ENCODE assay signal across 28 cellular contexts in genomic region chr22:19265779-19266178, GRCh38. TPM values are rescaled to one million over a fixed set of nuclear protein-coding genes. Genes with fewer than 3 reads are reported as not detected.
A peak's percentile ranks its signal among the peaks of the same experiment; 100 is the strongest.
DNase-seq lines count a peak whose midpoint lies in the region; ATAC-seq, FAIRE-seq and TF ChIP-seq lines count a peak whose summit lies in the region.
"Had no signal": no experiment of that assay in that cellular context is flagged by ENCODE, and none has a peak within 500 bp of the region (broad histone marks: within the 10 kb centered on the region; RNA-seq: fewer than 3 reads in every experiment).

No MANE protein-coding gene starts in this region.

- in situ Hi-C loops in K562 (cut with MboI) (no loop called here), KBM-7 (cut with MboI; ENCODE audit: low pct_unique_long_range_greater_than_20kb, low sequenced_read_pairs) (no loop called here)

- no peak for TF ChIP-seq CTCF in K562 (IDR thresholded peaks at IDR 0.05 in 2 of 3, conservative IDR thresholded peaks at IDR 0.05 in 1 of 3; ENCODE audit: insufficient read depth in 2 of 3, low read depth in 1 of 3, low read length in 3 of 3)

- intact Hi-C loops in K562 (cut with micrococcal nuclease): no loop called here

- no peaks in the 10 kb centered on the region for H3K36me3 ChIP-seq in K562 (ENCODE audit: control insufficient read depth, insufficient read depth, low read length)
- H3K36me3 ChIP-seq: BE2C had no signal

- no peak overlapping the region for H3K9ac ChIP-seq in K562 (ENCODE audit: insufficient read depth in 1 of 2, low read depth in 2 of 2, low read length in 2 of 2)
- H3K9ac ChIP-seq: BLaER1; BLaER1 treated with 17β-estradiol and CSF1 and Interleukin-3, amounts not matched to agents 10 nM and 100 nM had no signal

- no peak for FAIRE-seq in K562 (lab: Jason Lieb, UNC)
- FAIRE-seq: A549, D721Med had no signal

- no TSS peak for BruUV-seq in K562 (replicated peaks; lab: Mats Ljungman, UMichigan)

- TF ChIP-seq EP300 in K562 (IDR thresholded peaks at IDR 0.05; ENCODE audit: low read length): no peak

- no peak for TF ChIP-seq POLR2A in K562 (conservative IDR thresholded peaks at IDR 0.05)

- no peak overlapping the region for H2AFZ ChIP-seq in K562 (ENCODE audit: low read depth, low read length)

- CTCF ChIA-PET in K562 (lab: Yijun Ruan, JAX; ENCODE audit: low intra/inter-chr PET ratio): interaction anchor here (0.6 kb wide), 1 partner anchor 97 kb away, joined by 3 read pairs; no protein-coding TSS in a partner anchor

- ATAC-seq in K562: no peak
- ATAC-seq: A549; CD8-positive, alpha-beta T cell had no signal

- TF ChIP-seq RAD21 in K562 (CRISPR knock-in tag; conservative IDR thresholded peaks at IDR 0.05 in 1 of 2, IDR thresholded peaks at IDR 0.05 in 1 of 2): no peak

- H3K27me3 ChIP-seq in K562 (ENCODE audit: control insufficient read depth in 2 of 2, insufficient read depth in 2 of 2, low read length in 2 of 2): no peaks in the 10 kb centered on the region
- H3K27me3 ChIP-seq: BE2C; BLaER1; BLaER1 treated with 17β-estradiol and CSF1 and Interleukin-3, amounts not matched to agents 10 nM and 100 nM had no signal

- H3K4me1 ChIP-seq in K562 (replicated peaks in 1 of 2; ENCODE audit: control insufficient read depth in 2 of 2, insufficient read depth in 2 of 2, low read length in 2 of 2): no peaks in the 10 kb centered on the region
- H3K4me1 ChIP-seq: BE2C; BLaER1; BLaER1 treated with 17β-estradiol and CSF1 and Interleukin-3, amounts not matched to agents 10 nM and 100 nM; Caco-2 had no signal

- H3K4me2 ChIP-seq in K562 (ENCODE audit: insufficient read depth, low read length): no peak overlapping the region
- H3K4me2 ChIP-seq: A549; BLaER1; BLaER1 treated with 17β-estradiol and CSF1 and Interleukin-3, amounts not matched to agents 10 nM and 100 nM had no signal

- no peak overlapping the region for H3K27ac ChIP-seq in K562 (ENCODE audit: extremely low read depth, low read depth, low read length)
- H3K27ac ChIP-seq: 22Rv1; A549; BLaER1; BLaER1 treated with 17β-estradiol and CSF1 and Interleukin-3, amounts not matched to agents 10 nM and 100 nM; C4-2B had no signal

- POLR2A ChIA-PET in K562 (lab: Yijun Ruan, JAX): interaction anchor here (0.6 to 3.8 kb wide), 5 partner anchors 11 to 181 kb away, joined by 3 to 20 read pairs (median 3); no protein-coding TSS in a partner anchor

- peaks cover 20% of the 10 kb centered on the region for H3K9me3 ChIP-seq in K562 (replicated peaks; ENCODE audit: control insufficient read depth, insufficient read depth, low read depth, low read length)
- H3K9me3 ChIP-seq: BE2C had no signal

- no peak overlapping the region for H3K4me3 ChIP-seq in K562
- H3K4me3 ChIP-seq: A549; BLaER1; BLaER1 treated with 17β-estradiol and CSF1 and Interleukin-3, amounts not matched to agents 10 nM and 100 nM had no signal

- no peaks in the 10 kb centered on the region for H4K20me1 ChIP-seq in K562 (replicated peaks; ENCODE audit: control insufficient read depth, insufficient read depth, low read length)
- H4K20me1 ChIP-seq: BLaER1; BLaER1 treated with 17β-estradiol and CSF1 and Interleukin-3, amounts not matched to agents 10 nM and 100 nM had no signal

- no peaks in the 10 kb centered on the region for H3K79me2 ChIP-seq in K562 (ENCODE audit: control insufficient read depth, insufficient read depth, low read length)

- H3K9me1 ChIP-seq in K562 (ENCODE audit: control insufficient read depth, insufficient read depth, low read length): no peaks in the 10 kb centered on the region

- WGBS in K562 (ENCODE audit: insufficient coverage, low coverage, missing lambda C conversion rate): 29% methylated on average over 2 of the region's 2 CpGs

- DNase-seq in K562 (ENCODE audit: extremely low read depth in 1 of 4, low spot score in 3 of 4) (no peak), KBM-7 (no peak)
- DNase-seq: 8988T; ACHN; AML-193; BE2C; C1 segment of cervical spinal cord; Caco-2; Calu3; CD4-positive, alpha-beta memory T cell; CD4-positive, alpha-beta T cell; CD4-positive, CD25-positive, alpha-beta regulatory T cell; CD8-positive, alpha-beta memory T cell; CD8-positive, alpha-beta T cell; COR-L47; DMS 273 treated with DMSO at 0.1 percent for 48 hours; DMS153; DMS53; DMS79; DMS79 treated with DMSO at 0.1 percent for 48 hours; DND-41; EL had no signal

TF ChIP-seq in K562, 482 proteins besides CTCF, POLR2A, EP300 and RAD21 (continues in another document):
- TF ChIP-seq BRD4 (IDR thresholded peaks at IDR 0.05) (no peak), KAT2B (IDR thresholded peaks at IDR 0.05; ENCODE audit: low read depth, low read length) (no peak), BRF2 (IDR thresholded peaks at IDR 0.05; ENCODE audit: borderline replicate concordance, insufficient read depth, insufficient read length) (no peak), BCL6 (CRISPR knock-in tag; IDR thresholded peaks at IDR 0.05) (no peak), ARHGAP35 (IDR thresholded peaks at IDR 0.05; ENCODE audit: partially characterized antibody) (no peak), ZFP36 (IDR thresholded peaks at IDR 0.05; ENCODE audit: low read depth, low read length, partially characterized antibody) (no peak), ID3 (CRISPR knock-in tag; IDR thresholded peaks at IDR 0.05) (0 out of 2 replicates have a peak, but pooled peaks have one; percentile 34), ID3 (tag; IDR thresholded peaks at IDR 0.05) (no peak), SRSF1 (IDR thresholded peaks at IDR 0.05; ENCODE audit: low read depth, low read length) (no peak), BMI1 (IDR thresholded peaks at IDR 0.05; ENCODE audit: low read length) (no peak), MIER1 (IDR thresholded peaks at IDR 0.05; ENCODE audit: low read depth) (no peak), ZFP30 (CRISPR knock-in tag; IDR thresholded peaks at IDR 0.05; ENCODE audit: borderline replicate concordance) (no peak), ZBTB43 (CRISPR knock-in tag; IDR thresholded peaks at IDR 0.05) (no peak), MTA2 (IDR thresholded peaks at IDR 0.05; ENCODE audit: low read depth) (no peak)
- TF ChIP-seq, protein P1, sequence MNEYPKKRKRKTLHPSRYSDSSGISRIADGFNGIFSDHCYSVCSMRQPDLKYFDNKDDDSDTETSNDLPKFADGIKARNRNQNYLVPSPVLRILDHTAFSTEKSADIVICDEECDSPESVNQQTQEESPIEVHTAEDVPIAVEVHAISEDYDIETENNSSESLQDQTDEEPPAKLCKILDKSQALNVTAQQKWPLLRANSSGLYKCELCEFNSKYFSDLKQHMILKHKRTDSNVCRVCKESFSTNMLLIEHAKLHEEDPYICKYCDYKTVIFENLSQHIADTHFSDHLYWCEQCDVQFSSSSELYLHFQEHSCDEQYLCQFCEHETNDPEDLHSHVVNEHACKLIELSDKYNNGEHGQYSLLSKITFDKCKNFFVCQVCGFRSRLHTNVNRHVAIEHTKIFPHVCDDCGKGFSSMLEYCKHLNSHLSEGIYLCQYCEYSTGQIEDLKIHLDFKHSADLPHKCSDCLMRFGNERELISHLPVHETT (CRISPR knock-in tag; conservative IDR thresholded peaks at IDR 0.05 in 1 of 2, IDR thresholded peaks at IDR 0.05 in 1 of 2): 0 out of 4 replicates have a peak, but pooled peaks of 1 of the 2 experiments have one; percentile 73

RNA-seq across cellular contexts. Expression of gene CLTCL1, which starts 25.7 kb away (rescaled TPM):
- total RNA-seq in K562 (2011; cell fraction: chromatin; rRNA removed; ENCODE audit: low replicate concordance): 78.7 and 79.9 TPM in 2 replicates
- 32.0 and 34.7 TPM in 2 replicates for total RNA-seq in K562 (2011; cell fraction: nucleolus; rRNA removed)
- 23.7 and 38.1 TPM in 2 replicates for total RNA-seq in K562 (2011; cell fraction: nucleoplasm; rRNA removed)
- 4.3 and 5.4 TPM in 2 replicates for total RNA-seq in K562 (2014; rRNA removed)
- total RNA-seq in K562 (2014; rRNA removed; fragmentation: Illumina TruSeq; extraction: Trizol): 4.2 and 4.6 TPM in 2 replicates
- total RNA-seq in K562 (2015; rRNA removed; fragmentation: Illumina TruSeq; extraction: Trizol): 3.6 and 4.5 TPM in 2 replicates
- total RNA-seq in K562 (2021): 8.5 and 8.8 TPM in 2 replicates
- polyA plus RNA-seq in K562 (2011; rRNA removed): 11.7 and 17.0 TPM in 2 replicates
- polyA plus RNA-seq in K562 (2011; cell fraction: cytosol; rRNA removed): 10.3 and 14.5 TPM in 2 replicates
- polyA plus RNA-seq in K562 (2011; cell fraction: nucleus; rRNA removed): 41.1 and 49.0 TPM in 2 replicates
- 5.7 and 18.7 TPM in 2 replicates for polyA plus RNA-seq in K562 (2012)
- polyA plus RNA-seq in K562 (2014; fragmentation: Illumina TruSeq; extraction: Trizol): 4.3 and 5.0 TPM in 2 replicates
- 1 to 10 TPM; 1.1 to 2.1 TPM for polyA plus RNA-seq in K562 (2014; fragmentation: Nextera tagmentation; extraction: Ambion mirVana)
- polyA plus RNA-seq in K562 (2014; rRNA removed): 5.8 and 8.8 TPM in 2 replicates
- 25.0 and 27.6 TPM in 2 replicates for polyA minus RNA-seq in K562 (2011; rRNA and poly(A)+ RNA removed)
- polyA minus RNA-seq in K562 (2011; cell fraction: cytosol; rRNA and poly(A)+ RNA removed): 12.9 and 15.0 TPM in 2 replicates
- polyA minus RNA-seq in K562 (2011; cell fraction: nucleus; rRNA and poly(A)+ RNA removed): 18.0 and 35.4 TPM in 2 replicates
- polyA plus RNA-seq: CD4-positive, alpha-beta memory T cell had no signal
